8 cellular contexts compared by ENCODE assay signal in the genomic region with DNA sequence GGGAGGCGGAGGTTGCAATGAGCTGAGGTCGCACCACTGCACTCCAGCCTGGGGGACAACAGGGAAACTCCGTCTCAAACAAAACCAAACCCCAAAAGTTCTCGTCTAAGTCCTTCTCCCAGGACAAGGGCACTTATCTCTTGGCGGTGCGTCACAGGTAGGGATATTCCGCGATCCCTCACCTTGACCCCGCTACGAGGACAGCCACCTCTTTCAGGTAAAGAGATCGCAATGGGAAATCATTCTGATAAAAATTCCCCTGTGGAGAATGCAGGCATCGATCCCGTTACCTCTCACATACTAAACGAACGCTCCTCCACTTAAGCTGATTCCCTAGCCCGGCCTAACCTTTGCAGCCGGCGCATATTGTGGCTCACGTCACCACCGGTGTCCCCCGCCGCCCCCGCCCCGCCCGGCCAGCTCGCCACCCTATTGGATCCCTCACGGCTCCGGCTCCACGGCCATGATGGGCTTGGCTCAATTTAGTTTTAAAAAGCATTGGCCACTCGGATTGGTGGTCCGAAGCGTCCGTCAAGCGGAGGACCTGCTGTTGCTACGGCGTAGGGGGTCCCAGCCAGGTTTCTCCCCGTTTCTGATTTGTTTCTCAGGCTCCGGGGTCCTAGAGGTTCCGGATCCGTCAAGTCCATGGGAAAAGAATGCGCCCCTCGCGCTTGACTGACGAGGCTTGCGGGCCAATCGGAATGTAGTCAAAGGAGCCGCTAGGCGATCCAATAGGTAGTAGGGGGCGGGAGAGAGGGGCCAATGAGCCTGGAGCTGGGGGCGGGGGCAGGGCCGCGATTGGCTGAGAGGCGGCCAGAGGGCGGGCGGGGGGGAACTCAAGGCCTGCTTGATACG. TPM values are rescaled to one million over a fixed set of nuclear protein-coding genes. Genes with fewer than 3 reads are reported as not detected.
A peak's percentile ranks its signal among the peaks of the same experiment; 100 is the strongest.
DNase-seq lines count a peak whose midpoint lies in the region; ATAC-seq and TF ChIP-seq lines count a peak whose summit lies in the region.

No MANE protein-coding gene starts in this region.

- peak overlapping the region; percentile 91 for H3K9ac ChIP-seq in SK-N-SH

- H3K36me3 ChIP-seq in SK-N-SH (replicated peaks in 1 of 2; ENCODE audit: control insufficient read depth in 1 of 2, insufficient read depth in 2 of 2, low read length in 1 of 2) (peaks cover 0 to 4% of the 10 kb centered on the region in 2 experiments), suprapubic skin (no peaks in the 10 kb centered on the region)

- peaks cover 16 to 19% of the 10 kb centered on the region in 2 donors for H3K36me3 Mint-ChIP-seq in activated naive CD4-positive, alpha-beta T cell treated with anti-CD3 and anti-CD28 coated beads, Interleukin-2, amount 50 U/mL, for 72 hours

- H3K4me1 ChIP-seq in SK-N-SH (ENCODE audit: control insufficient read depth in 1 of 2, insufficient read depth in 2 of 2, low read depth in 1 of 2, low read length in 1 of 2) (peaks cover 0 to 15% of the 10 kb centered on the region in 2 experiments; a peak in 2 of 4 replicates), suprapubic skin (peaks cover 34% of the 10 kb centered on the region)

- CTCF ChIA-PET in SK-N-SH (lab: Yijun Ruan, JAX), result interaction anchor here (1.0 to 1.8 kb wide), 2 partner anchors 9 to 203 kb away, joined by 3 to 7 read pairs; no protein-coding TSS in a partner anchor

- H3K79me2 ChIP-seq in SK-N-SH (ENCODE audit: insufficient read depth), result peaks cover 45% of the 10 kb centered on the region

- peak overlapping the region; percentile 75 for H2AFZ ChIP-seq in SK-N-SH (ENCODE audit: low read depth)

- DNase-seq in NCI-H1092 treated with DMSO at 0.1 percent for 48 hours (lab: John Stamatoyannopoulos, UW) (peak; percentile 100), SK-N-SH (peak; percentile 99), glomerular visceral epithelial cell (ENCODE audit: extremely low spot score) (peak; percentile 98), occipital lobe (lab: John Stamatoyannopoulos, UW) (peak; percentile 97), suprapubic skin (ENCODE audit: low spot score in 2 of 2) (peak; percentile 98)
- peak; percentile 90 to 97 for DNase-seq in activated naive CD4-positive, alpha-beta T cell treated with anti-CD3 and anti-CD28 coated beads, Interleukin-2, amount 50 U/mL, for 72 hours (ENCODE audit: low spot score in 2 of 2)

- H3K27ac ChIP-seq in SK-N-SH (ENCODE audit: low read depth in 2 of 2, low read length in 1 of 2) (peak overlapping the region; percentile 85 to 88), suprapubic skin (peak overlapping the region; percentile 92)

- no peaks in the 10 kb centered on the region for H3K9me3 Mint-ChIP-seq in activated naive CD4-positive, alpha-beta T cell treated with anti-CD3 and anti-CD28 coated beads, Interleukin-2, amount 50 U/mL, for 72 hours

- POLR2A ChIA-PET in SK-N-SH (lab: Yijun Ruan, JAX), result interaction anchor here (1.0 to 1.1 kb wide), 2 partner anchors 10 to 19 kb away, joined by 3 read pairs; no protein-coding TSS in a partner anchor

- no peak for TF ChIP-seq RAD21 in SK-N-SH (IDR thresholded peaks at IDR 0.05; ENCODE audit: low read length)

- H3K4me3 ChIP-seq in GM08714 (ENCODE audit: low read length) (peak overlapping the region; percentile 96; the same call in 1 of the 2 replicates), SK-N-SH (ENCODE audit: low read depth in 2 of 2, low read length in 1 of 2) (peak overlapping the region; percentile 81 to 84), suprapubic skin (peak overlapping the region; percentile 67)

- no peaks in the 10 kb centered on the region for H3K27me3 ChIP-seq in SK-N-SH (ENCODE audit: insufficient read depth)
- H3K27me3 ChIP-seq in suprapubic skin, result no peaks in the 10 kb centered on the region

- H3F3A ChIP-seq in SK-N-SH (replicated peaks; ENCODE audit: insufficient read depth), result peaks cover 5% of the 10 kb centered on the region

- TF ChIP-seq CTCF in SK-N-SH (IDR thresholded peaks at IDR 0.05), result no peak
- TF ChIP-seq CTCF in suprapubic skin (IDR thresholded peaks at IDR 0.05), result no peak

- WGBS in SK-N-SH (ENCODE audit: low lambda C conversion rate), result 3% methylated on average over 49 of the region's 56 CpGs
- 5% methylated on average over 22 of the region's 56 CpGs for WGBS in suprapubic skin

- ATAC-seq in HG02623 (IDR thresholded peaks at IDR 0.05; ENCODE audit: unreplicated experiment), result peak; percentile 85
- ATAC-seq in activated naive CD4-positive, alpha-beta T cell treated with anti-CD3 and anti-CD28 coated beads, Interleukin-2, amount 50 U/mL, for 72 hours, result peak; percentile 91 to 92

- no peaks in the 10 kb centered on the region for H3K9me3 ChIP-seq in SK-N-SH
- H3K9me3 ChIP-seq in suprapubic skin, result no peaks in the 10 kb centered on the region

- TF ChIP-seq EP300 in SK-N-SH (IDR thresholded peaks at IDR 0.05; ENCODE audit: borderline replicate concordance in 1 of 2, low read depth in 1 of 2, low read length in 1 of 2) (peak in 1 of 2 experiments; percentile 71; a peak in 2 of 4 replicates), suprapubic skin (IDR thresholded peaks at IDR 0.05) (no peak)

- H3K4me2 ChIP-seq in SK-N-SH, result peak overlapping the region; percentile 89

- no peaks in the 10 kb centered on the region for H3K9me2 ChIP-seq in SK-N-SH

- peaks cover 38% of the 10 kb centered on the region for H4K20me1 ChIP-seq in SK-N-SH (ENCODE audit: insufficient read depth)

- no peak for TF ChIP-seq POLR2A in suprapubic skin (IDR thresholded peaks at IDR 0.05)

- peak overlapping the region; percentile 92 to 99 for H3K27ac Mint-ChIP-seq in activated naive CD4-positive, alpha-beta T cell treated with anti-CD3 and anti-CD28 coated beads, Interleukin-2, amount 50 U/mL, for 72 hours

TF ChIP-seq in SK-N-SH, 30 proteins besides CTCF, POLR2A, EP300 and RAD21 (continues in another document):
- TF ChIP-seq CHD2 (IDR thresholded peaks at IDR 0.05; ENCODE audit: low read length, partially characterized antibody) (peak; percentile 68), PBX3 (IDR thresholded peaks at IDR 0.05) (peak; percentile 97), TCF12 (IDR thresholded peaks at IDR 0.05) (0 out of 2 replicates have a peak, but pooled peaks have one; percentile 12), NRF1 (IDR thresholded peaks at IDR 0.05; ENCODE audit: low read depth, low read length) (no peak), FOSL2 (IDR thresholded peaks at IDR 0.05; ENCODE audit: borderline replicate concordance, low read depth) (peak; percentile 81; the same call in 1 of the 2 replicates), SMC3 (IDR thresholded peaks at IDR 0.05; ENCODE audit: low read depth, low read length) (no peak), NFIC (IDR thresholded peaks at IDR 0.05; ENCODE audit: borderline replicate concordance) (no peak), YY1 (IDR thresholded peaks at IDR 0.05; ENCODE audit: low read depth) (peak; percentile 65; the same call in 1 of the 2 replicates), TAF1 (IDR thresholded peaks at IDR 0.05; ENCODE audit: borderline replicate concordance, low read depth, low read length) (peak; percentile 52; the same call in 1 of the 2 replicates), MEF2A (IDR thresholded peaks at IDR 0.05; ENCODE audit: borderline replicate concordance, low read depth) (no peak), RFX5 (IDR thresholded peaks at IDR 0.05; ENCODE audit: low read length) (peak; percentile 95)
- TF ChIP-seq, protein P1, sequence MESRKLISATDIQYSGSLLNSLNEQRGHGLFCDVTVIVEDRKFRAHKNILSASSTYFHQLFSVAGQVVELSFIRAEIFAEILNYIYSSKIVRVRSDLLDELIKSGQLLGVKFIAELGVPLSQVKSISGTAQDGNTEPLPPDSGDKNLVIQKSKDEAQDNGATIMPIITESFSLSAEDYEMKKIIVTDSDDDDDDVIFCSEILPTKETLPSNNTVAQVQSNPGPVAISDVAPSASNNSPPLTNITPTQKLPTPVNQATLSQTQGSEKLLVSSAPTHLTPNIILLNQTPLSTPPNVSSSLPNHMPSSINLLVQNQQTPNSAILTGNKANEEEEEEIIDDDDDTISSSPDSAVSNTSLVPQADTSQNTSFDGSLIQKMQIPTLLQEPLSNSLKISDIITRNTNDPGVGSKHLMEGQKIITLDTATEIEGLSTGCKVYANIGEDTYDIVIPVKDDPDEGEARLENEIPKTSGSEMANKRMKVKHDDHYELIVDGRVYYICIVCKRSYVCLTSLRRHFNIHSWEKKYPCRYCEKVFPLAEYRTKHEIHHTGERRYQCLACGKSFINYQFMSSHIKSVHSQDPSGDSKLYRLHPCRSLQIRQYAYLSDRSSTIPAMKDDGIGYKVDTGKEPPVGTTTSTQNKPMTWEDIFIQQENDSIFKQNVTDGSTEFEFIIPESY (IDR thresholded peaks at IDR 0.05; ENCODE audit: borderline replicate concordance, low read depth), result no peak

RNA-seq across cellular contexts. Expression of gene PPP6R3, which starts 0.4 kb away (rescaled TPM):
- polyA plus RNA-seq in SK-N-SH (2012; rRNA removed), result 28.1 and 28.9 TPM in 2 replicates
- 27.6 and 28.2 TPM in 2 replicates for polyA plus RNA-seq in SK-N-SH (2012; cell fraction: cytosol; rRNA removed)
- polyA plus RNA-seq in SK-N-SH (2012; cell fraction: nucleus; rRNA removed), result 74.5 and 86.7 TPM in 2 replicates
- total RNA-seq in activated naive CD4-positive, alpha-beta T cell treated with anti-CD3 and anti-CD28 coated beads, Interleukin-2, amount 50 U/mL, for 72 hours, result 100 to 1,000 TPM; 118 to 149 TPM
- 152 TPM for total RNA-seq in occipital lobe
- total RNA-seq in suprapubic skin, result 100 to 1,000 TPM in 1 of 4 donors, 10 to 100 TPM in 3; 81.8 to 197 (median 97.0) TPM

Comparison
In these comparisons a context has a peak if more than half of its experiments do, and no peak if none do; other contexts are left out.
1. Peak in every context shown above with its lines: DNase-seq, ATAC-seq, H3K4me3 ChIP-seq and H3K27ac ChIP-seq.